ENCODE assay signal across 8 cellular contexts in the genomic region with DNA sequence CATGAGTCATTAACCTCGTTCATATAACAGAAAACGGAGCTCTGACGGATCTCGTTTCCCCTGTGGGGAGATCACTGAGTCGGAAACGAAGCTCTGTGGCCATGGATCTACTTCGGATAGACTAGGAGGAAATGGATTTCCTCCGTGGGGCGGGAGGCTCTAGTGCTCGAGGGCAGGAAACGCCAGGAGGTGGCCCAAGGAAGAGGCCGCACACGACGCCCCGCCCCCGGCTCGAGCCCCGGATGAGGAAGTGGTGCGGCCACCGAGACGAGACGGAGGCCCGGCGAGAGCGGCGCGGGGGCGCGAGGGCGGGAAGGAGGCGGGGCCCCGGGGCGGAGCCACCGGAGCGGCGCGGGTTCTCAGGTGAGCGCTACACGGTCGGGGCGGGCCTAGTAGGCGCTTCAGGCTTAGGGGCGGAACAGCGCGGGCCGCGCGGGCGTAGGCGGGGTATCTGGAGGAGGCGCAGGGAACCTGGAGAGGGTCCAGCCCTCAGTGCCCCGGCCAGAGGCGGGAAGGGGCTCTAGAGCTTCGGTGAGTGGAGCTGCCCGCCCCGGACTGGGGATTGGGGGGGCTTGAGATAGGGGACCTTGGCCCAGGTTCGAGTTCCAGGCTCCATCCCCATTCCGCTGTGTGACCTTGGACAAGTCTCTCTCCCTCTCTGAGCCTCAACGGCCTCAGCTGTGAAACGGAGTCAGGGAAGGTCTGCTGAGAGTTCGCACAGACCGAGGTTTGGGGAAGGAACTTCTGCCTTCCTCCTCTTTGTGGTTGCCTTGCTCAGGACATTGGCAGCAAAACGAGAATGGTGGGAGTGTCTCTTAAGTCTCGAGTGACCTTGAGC. TPM values are rescaled to one million over a fixed set of nuclear protein-coding genes. Genes with fewer than 3 reads are reported as not detected.
DNase-seq lines count a peak whose midpoint lies in the region; ATAC-seq and TF ChIP-seq lines count a peak whose summit lies in the region.

Gene DEPDC5 (plus strand): TSS at position 386 of the 838 bp plus-strand sequence. CDS start 903 bp downstream, outside the sequence.

- H3K4me1 ChIP-seq in left ventricle myocardium inferior: peaks cover 55% of the 10 kb centered on the region
- H3K4me1 ChIP-seq in prostate gland (replicated peaks): no peaks in the 10 kb centered on the region

- H3K36me3 Mint-ChIP-seq in T-helper 17 cell (ENCODE audit: low read depth): peaks cover 2% of the 10 kb centered on the region

- H3K27me3 Mint-ChIP-seq in T-helper 17 cell: no peaks in the 10 kb centered on the region

- intact Hi-C loops in left ventricle myocardium inferior (cut with micrococcal nuclease): no loop called here
- intact Hi-C loops in prostate gland (cut with DNase I): loop anchor here (5.0 kb wide), 2 partner anchors 72 to 92 kb away; partner anchors contain the start of gene PISD

- peaks cover 37% of the 10 kb centered on the region for H3K4me1 Mint-ChIP-seq in T-helper 17 cell

- in situ Hi-C loops in GM13977 (cut with MboI; ENCODE audit: low pct_unique_long_range_greater_than_20kb, low sequenced_read_pairs, unreplicated experiment): no loop called here

- no peak for TF ChIP-seq CTCF in GM13977 (IDR thresholded peaks at IDR 0.05; ENCODE audit: extremely low read depth, insufficient read depth, missing control alignments)
- TF ChIP-seq CTCF in left ventricle myocardium inferior (IDR thresholded peaks at IDR 0.05; ENCODE audit: borderline replicate concordance): no peak
- TF ChIP-seq CTCF in prostate gland (IDR thresholded peaks at IDR 0.05): peak in 1 of 4 experiments; percentile 31

- peak; percentile 84 for TF ChIP-seq POLR2A in prostate gland (IDR thresholded peaks at IDR 0.05)

- peak within 1 kb of the TSS; percentile 92 for H3K27ac Mint-ChIP-seq in T-helper 17 cell

- DNase-seq in GM13977 (ENCODE audit: low spot score) (peak; percentile 96), NCI-H187 (lab: John Stamatoyannopoulos, UW) (peak; percentile 70 to 88), T-helper 17 cell (peak; percentile 96 to 99 (median 98)), amygdala (lab: John Stamatoyannopoulos, UW) (peak; percentile 63 to 98 (median 89)), left ventricle myocardium inferior (peak; percentile 97), prostate gland (ENCODE audit: low spot score) (peak; percentile 96), ureter (ENCODE audit: low spot score) (peak; percentile 97)

- H3K27me3 ChIP-seq in left ventricle myocardium inferior (ENCODE audit: low read depth) (no peaks in the 10 kb centered on the region), prostate gland (replicated peaks; ENCODE audit: insufficient read depth) (no peaks in the 10 kb centered on the region)

- ATAC-seq in HG02884 (IDR thresholded peaks at IDR 0.05; ENCODE audit: unreplicated experiment): peak; percentile 53
- ATAC-seq in T-helper 17 cell: peak; percentile 82

- H3K27ac ChIP-seq in left ventricle myocardium inferior (replicated peaks): peak within 1 kb of the TSS; percentile 97
- H3K27ac ChIP-seq in prostate gland: peak within 1 kb of the TSS; percentile 86 to 91

- 1% methylated on average over 64 of the region's 64 CpGs for WGBS in prostate gland

- peak within 1 kb of the TSS; percentile 87 for H3K4me3 Mint-ChIP-seq in T-helper 17 cell

- H3K36me3 ChIP-seq in left ventricle myocardium inferior (peaks cover 8% of the 10 kb centered on the region), prostate gland (no peaks in the 10 kb centered on the region)

- peak within 1 kb of the TSS; percentile 76 for H3K4me3 ChIP-seq in left ventricle myocardium inferior
- H3K4me3 ChIP-seq in prostate gland: peak within 1 kb of the TSS; percentile 49 to 62

- H3K9me3 ChIP-seq in T-helper 17 cell (ENCODE audit: control insufficient read depth, low read length, poor library complexity, severe bottlenecking): no peaks in the 10 kb centered on the region
- H3K9me3 ChIP-seq in left ventricle myocardium inferior (replicated peaks): no peaks in the 10 kb centered on the region
- H3K9me3 ChIP-seq in prostate gland: no peaks in the 10 kb centered on the region

RNA-seq across cellular contexts. Expression of gene DEPDC5, which starts in this region (rescaled TPM):
- total RNA-seq in T-helper 17 cell: 10 to 100 TPM; 37.6 to 44.0 TPM
- total RNA-seq in left ventricle myocardium inferior: 11.4 TPM
- 10 to 100 TPM; 10.9 to 37.5 TPM for total RNA-seq in prostate gland
- total RNA-seq in ureter: 55.4 TPM

Comparison
In these comparisons a context has a peak if more than half of its experiments do, and no peak if none do; other contexts are left out.
1. Peak in every context shown above with its lines: DNase-seq, ATAC-seq, H3K4me3 ChIP-seq and H3K27ac ChIP-seq.